34 cellular contexts compared by ENCODE assay signal in genomic region chr18:47383729-47384128, GRCh38.
"Had no signal": no experiment of that assay in that cellular context is flagged by ENCODE, and none has a peak within 500 bp of the region (broad histone marks: within the 10 kb centered on the region; RNA-seq: fewer than 3 reads in every experiment).

No MANE protein-coding gene starts in this region.

- H3K9me3 ChIP-seq: adrenal gland, ascending aorta, body of pancreas, breast epithelium had no signal

- H3K27ac ChIP-seq: adrenal gland, ascending aorta, body of pancreas, brain microvascular endothelial cell, breast epithelium, cardiac muscle cell had no signal

- H3K27me3 ChIP-seq: adrenal gland, ascending aorta, body of pancreas, brain microvascular endothelial cell, breast epithelium, cardiac muscle cell had no signal

- H3K4me1 ChIP-seq: adrenal gland, ascending aorta, body of pancreas, breast epithelium had no signal

- DNase-seq: activated effector memory CD4-positive, alpha-beta T cell treated with anti-CD3 and anti-CD28 coated beads, Interleukin-2, amount 50 U/mL, for 16 hours; activated effector memory CD4-positive, alpha-beta T cell treated with Interleukin-2 at 50 U/mL for 16 hours; activated gamma-delta T cell; activated gamma-delta T cell treated with Interleukin-2 at 50 U/mL for 16 hours; activated naive CD4-positive, alpha-beta T cell; activated naive CD4-positive, alpha-beta T cell treated with anti-CD3 and anti-CD28 coated beads for 36 hours; activated naive CD4-positive, alpha-beta T cell treated with anti-CD3 and anti-CD28 coated beads, Interleukin-2, amount 10 ng/mL, durations not matched to agents 7 days and 5 days; activated naive CD4-positive, alpha-beta T cell treated with anti-CD3 and anti-CD28 coated beads, Interleukin-2, amount 50 U/mL, for 16 hours; activated naive CD4-positive, alpha-beta T cell treated with Interleukin-2 at 50 U/mL for 16 hours; activated naive CD8-positive, alpha-beta T cell treated with anti-CD3 and anti-CD28 coated beads for 36 hours; activated naive CD8-positive, alpha-beta T cell treated with anti-CD3 and anti-CD28 coated beads, Interleukin-2, amount 10 ng/mL, durations not matched to agents 7 days and 5 days; activated naive CD8-positive, alpha-beta T cell treated with anti-CD3 and anti-CD28 coated beads, Interleukin-2, amount 50 U/mL, for 24 hours; activated T-cell treated with anti-CD3 and anti-CD28 coated beads, Interleukin-2, amount 50 U/mL, for 1 hour; activated T-cell treated with anti-CD3 and anti-CD28 coated beads, Interleukin-2, amount 50 U/mL, for 24 hours; activated T-cell treated with anti-CD3 and anti-CD28 coated beads, Interleukin-2, amount 50 U/mL, for 4 hours; activated T-cell treated with anti-CD3 and anti-CD28 coated beads, Interleukin-2, amount 50 U/mL, for 48 hours; activated T-cell treated with anti-CD3 and anti-CD28 coated beads, Interleukin-2, amount 50 U/mL, for 72 hours; adrenal gland; amniotic stem cell; amygdala; anterior cingulate cortex; aorta; body of pancreas; brain microvascular endothelial cell; caudate nucleus; central memory CD4-positive, alpha-beta T cell; cerebellar nuclear complex had no signal

- H3K36me3 ChIP-seq: adrenal gland, ascending aorta, brain microvascular endothelial cell, breast epithelium, cardiac muscle cell had no signal

- H3K4me3 ChIP-seq: adrenal gland, ascending aorta, body of pancreas, breast epithelium, cardiac muscle cell had no signal

- ATAC-seq: activated naive CD4-positive, alpha-beta T cell treated with anti-CD3 and anti-CD28 coated beads, Interleukin-2, amount 50 U/mL, for 72 hours; activated naive CD8-positive, alpha-beta T cell treated with anti-CD3 and anti-CD28 coated beads, Interleukin-2, amount 50 U/mL, for 24 hours; activated T-cell treated with anti-CD3 and anti-CD28 coated beads, Interleukin-2, amount 50 U/mL, for 4 hours; activated T-cell treated with anti-CD3 and anti-CD28 coated beads, Interleukin-2, amount 50 U/mL, for 72 hours; activated T-helper 17 cell treated with anti-CD3 and anti-CD28 coated beads, Interleukin-2, amount 50 U/mL, for 72 hours; body of pancreas had no signal

- FAIRE-seq: astrocyte, bronchial epithelial cell had no signal
